In the genomic region with DNA sequence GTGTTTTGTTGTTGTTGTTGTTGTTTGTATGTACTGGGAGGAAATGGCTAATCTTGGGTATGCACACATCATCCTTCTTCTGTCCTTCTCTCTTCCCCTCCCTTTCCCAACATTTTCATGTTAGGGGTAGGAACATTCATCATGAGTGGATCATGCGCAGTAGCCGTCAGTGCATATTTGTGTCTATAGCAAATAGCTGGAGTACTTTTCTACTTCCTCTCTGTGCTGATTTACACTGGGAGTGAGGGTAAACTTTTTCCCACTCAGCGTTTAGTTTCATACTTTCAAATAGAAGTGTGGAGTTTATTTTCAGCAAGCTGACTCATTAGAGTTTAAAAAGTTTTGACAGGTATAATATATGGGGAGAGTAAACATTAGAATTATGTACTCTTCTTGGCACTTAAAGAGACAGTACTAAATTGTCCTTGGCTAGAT, we compare ENCODE assay signal across 1 cellular context.
TF ChIP-seq lines count a peak whose summit lies in the region.

No MANE protein-coding gene starts in this region.

TF ChIP-seq in HEK293, 187 proteins besides CTCF, POLR2A, EP300 and RAD21 (continued from another document):
- TF ChIP-seq, protein P1, sequence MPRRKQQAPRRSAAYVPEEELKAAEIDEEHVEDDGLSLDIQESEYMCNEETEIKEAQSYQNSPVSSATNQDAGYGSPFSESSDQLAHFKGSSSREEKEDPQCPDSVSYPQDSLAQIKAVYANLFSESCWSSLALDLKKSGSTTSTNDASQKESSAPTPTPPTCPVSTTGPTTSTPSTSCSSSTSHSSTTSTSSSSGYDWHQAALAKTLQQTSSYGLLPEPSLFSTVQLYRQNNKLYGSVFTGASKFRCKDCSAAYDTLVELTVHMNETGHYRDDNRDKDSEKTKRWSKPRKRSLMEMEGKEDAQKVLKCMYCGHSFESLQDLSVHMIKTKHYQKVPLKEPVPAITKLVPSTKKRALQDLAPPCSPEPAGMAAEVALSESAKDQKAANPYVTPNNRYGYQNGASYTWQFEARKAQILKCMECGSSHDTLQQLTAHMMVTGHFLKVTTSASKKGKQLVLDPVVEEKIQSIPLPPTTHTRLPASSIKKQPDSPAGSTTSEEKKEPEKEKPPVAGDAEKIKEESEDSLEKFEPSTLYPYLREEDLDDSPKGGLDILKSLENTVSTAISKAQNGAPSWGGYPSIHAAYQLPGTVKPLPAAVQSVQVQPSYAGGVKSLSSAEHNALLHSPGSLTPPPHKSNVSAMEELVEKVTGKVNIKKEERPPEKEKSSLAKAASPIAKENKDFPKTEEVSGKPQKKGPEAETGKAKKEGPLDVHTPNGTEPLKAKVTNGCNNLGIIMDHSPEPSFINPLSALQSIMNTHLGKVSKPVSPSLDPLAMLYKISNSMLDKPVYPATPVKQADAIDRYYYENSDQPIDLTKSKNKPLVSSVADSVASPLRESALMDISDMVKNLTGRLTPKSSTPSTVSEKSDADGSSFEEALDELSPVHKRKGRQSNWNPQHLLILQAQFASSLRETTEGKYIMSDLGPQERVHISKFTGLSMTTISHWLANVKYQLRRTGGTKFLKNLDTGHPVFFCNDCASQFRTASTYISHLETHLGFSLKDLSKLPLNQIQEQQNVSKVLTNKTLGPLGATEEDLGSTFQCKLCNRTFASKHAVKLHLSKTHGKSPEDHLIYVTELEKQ (tag by site-specific recombination; IDR thresholded peaks at IDR 0.05; ENCODE audit: borderline replicate concordance): no peak
- TF ChIP-seq ZNF785 (tag by site-specific recombination; IDR thresholded peaks at IDR 0.05) (no peak), ZFP3 (tag by site-specific recombination; IDR thresholded peaks at IDR 0.05; ENCODE audit: low read depth) (no peak), ZNF121 (tag by site-specific recombination; IDR thresholded peaks at IDR 0.05) (no peak), ZNF202 (tag by site-specific recombination; IDR thresholded peaks at IDR 0.05; ENCODE audit: borderline replicate concordance) (no peak), ZNF239 (tag by site-specific recombination; IDR thresholded peaks at IDR 0.05) (no peak), ZNF274 (IDR thresholded peaks at IDR 0.05; ENCODE audit: low read length) (no peak), ZNF274 (tag by site-specific recombination; IDR thresholded peaks at IDR 0.05; ENCODE audit: borderline replicate concordance) (no peak), ZEB2 (tag by site-specific recombination; IDR thresholded peaks at IDR 0.05) (peak; percentile 45; the same call in 1 of the 2 replicates), ZNF221 (tag by site-specific recombination; IDR thresholded peaks at IDR 0.05; ENCODE audit: borderline replicate concordance) (no peak), ZNF621 (tag by site-specific recombination; IDR thresholded peaks at IDR 0.05) (no peak), ZNF549 (tag by site-specific recombination; IDR thresholded peaks at IDR 0.05) (no peak), FEZF1 (tag by site-specific recombination; IDR thresholded peaks at IDR 0.05) (no peak), IKZF3 (tag by site-specific recombination; IDR thresholded peaks at IDR 0.05) (0 out of 2 replicates have a peak, but pooled peaks have one; percentile 60), BCL11A (tag by site-specific recombination; IDR thresholded peaks at IDR 0.05; ENCODE audit: low read depth) (no peak), KLF8 (tag by site-specific recombination; IDR thresholded peaks at IDR 0.05) (no peak), PRDM1 (tag by site-specific recombination; IDR thresholded peaks at IDR 0.05) (peak; percentile 37; the same call in 1 of the 2 replicates), ZNF366 (tag by site-specific recombination; conservative IDR thresholded peaks at IDR 0.05) (peak; percentile 86), ZNF473 (tag by site-specific recombination; IDR thresholded peaks at IDR 0.05) (no peak), SCRT2 (tag by site-specific recombination; IDR thresholded peaks at IDR 0.05) (no peak), MZF1 (tag by site-specific recombination; IDR thresholded peaks at IDR 0.05; ENCODE audit: borderline replicate concordance) (no peak), ZNF600 (tag by site-specific recombination; IDR thresholded peaks at IDR 0.05) (peak; percentile 68; the same call in 1 of the 2 replicates), ZBTB48 (tag by site-specific recombination; IDR thresholded peaks at IDR 0.05) (0 out of 2 replicates have a peak, but pooled peaks have one; percentile 70), SP7 (tag by site-specific recombination; IDR thresholded peaks at IDR 0.05) (0 out of 2 replicates have a peak, but pooled peaks have one; percentile 34), SP2 (tag by site-specific recombination; IDR thresholded peaks at IDR 0.05) (peak; percentile 64), OSR2 (tag by site-specific recombination; IDR thresholded peaks at IDR 0.05) (no peak), ZNF24 (tag by site-specific recombination; IDR thresholded peaks at IDR 0.05) (no peak), TRIM28 (IDR thresholded peaks at IDR 0.05; ENCODE audit: borderline replicate concordance, low read length) (no peak), ZNF707 (tag by site-specific recombination; IDR thresholded peaks at IDR 0.05) (no peak), ZNF514 (tag by site-specific recombination; IDR thresholded peaks at IDR 0.05) (no peak), GLI4 (tag by site-specific recombination; IDR thresholded peaks at IDR 0.05) (no peak)
- TF ChIP-seq, protein P2, sequence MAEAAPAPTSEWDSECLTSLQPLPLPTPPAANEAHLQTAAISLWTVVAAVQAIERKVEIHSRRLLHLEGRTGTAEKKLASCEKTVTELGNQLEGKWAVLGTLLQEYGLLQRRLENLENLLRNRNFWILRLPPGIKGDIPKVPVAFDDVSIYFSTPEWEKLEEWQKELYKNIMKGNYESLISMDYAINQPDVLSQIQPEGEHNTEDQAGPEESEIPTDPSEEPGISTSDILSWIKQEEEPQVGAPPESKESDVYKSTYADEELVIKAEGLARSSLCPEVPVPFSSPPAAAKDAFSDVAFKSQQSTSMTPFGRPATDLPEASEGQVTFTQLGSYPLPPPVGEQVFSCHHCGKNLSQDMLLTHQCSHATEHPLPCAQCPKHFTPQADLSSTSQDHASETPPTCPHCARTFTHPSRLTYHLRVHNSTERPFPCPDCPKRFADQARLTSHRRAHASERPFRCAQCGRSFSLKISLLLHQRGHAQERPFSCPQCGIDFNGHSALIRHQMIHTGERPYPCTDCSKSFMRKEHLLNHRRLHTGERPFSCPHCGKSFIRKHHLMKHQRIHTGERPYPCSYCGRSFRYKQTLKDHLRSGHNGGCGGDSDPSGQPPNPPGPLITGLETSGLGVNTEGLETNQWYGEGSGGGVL (tag by site-specific recombination; IDR thresholded peaks at IDR 0.05): 0 out of 2 replicates have a peak, but pooled peaks have one; percentile 27
- TF ChIP-seq, protein P3, sequence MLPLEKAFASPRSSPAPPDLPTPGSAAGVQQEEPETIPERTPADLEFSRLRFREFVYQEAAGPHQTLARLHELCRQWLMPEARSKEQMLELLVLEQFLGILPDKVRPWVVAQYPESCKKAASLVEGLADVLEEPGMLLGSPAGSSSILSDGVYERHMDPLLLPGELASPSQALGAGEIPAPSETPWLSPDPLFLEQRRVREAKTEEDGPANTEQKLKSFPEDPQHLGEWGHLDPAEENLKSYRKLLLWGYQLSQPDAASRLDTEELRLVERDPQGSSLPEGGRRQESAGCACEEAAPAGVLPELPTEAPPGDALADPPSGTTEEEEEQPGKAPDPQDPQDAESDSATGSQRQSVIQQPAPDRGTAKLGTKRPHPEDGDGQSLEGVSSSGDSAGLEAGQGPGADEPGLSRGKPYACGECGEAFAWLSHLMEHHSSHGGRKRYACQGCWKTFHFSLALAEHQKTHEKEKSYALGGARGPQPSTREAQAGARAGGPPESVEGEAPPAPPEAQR (tag by site-specific recombination; IDR thresholded peaks at IDR 0.05): no peak
- TF ChIP-seq, protein P4, sequence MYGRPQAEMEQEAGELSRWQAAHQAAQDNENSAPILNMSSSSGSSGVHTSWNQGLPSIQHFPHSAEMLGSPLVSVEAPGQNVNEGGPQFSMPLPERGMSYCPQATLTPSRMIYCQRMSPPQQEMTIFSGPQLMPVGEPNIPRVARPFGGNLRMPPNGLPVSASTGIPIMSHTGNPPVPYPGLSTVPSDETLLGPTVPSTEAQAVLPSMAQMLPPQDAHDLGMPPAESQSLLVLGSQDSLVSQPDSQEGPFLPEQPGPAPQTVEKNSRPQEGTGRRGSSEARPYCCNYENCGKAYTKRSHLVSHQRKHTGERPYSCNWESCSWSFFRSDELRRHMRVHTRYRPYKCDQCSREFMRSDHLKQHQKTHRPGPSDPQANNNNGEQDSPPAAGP (tag by site-specific recombination; IDR thresholded peaks at IDR 0.05): no peak
- TF ChIP-seq, protein P5, sequence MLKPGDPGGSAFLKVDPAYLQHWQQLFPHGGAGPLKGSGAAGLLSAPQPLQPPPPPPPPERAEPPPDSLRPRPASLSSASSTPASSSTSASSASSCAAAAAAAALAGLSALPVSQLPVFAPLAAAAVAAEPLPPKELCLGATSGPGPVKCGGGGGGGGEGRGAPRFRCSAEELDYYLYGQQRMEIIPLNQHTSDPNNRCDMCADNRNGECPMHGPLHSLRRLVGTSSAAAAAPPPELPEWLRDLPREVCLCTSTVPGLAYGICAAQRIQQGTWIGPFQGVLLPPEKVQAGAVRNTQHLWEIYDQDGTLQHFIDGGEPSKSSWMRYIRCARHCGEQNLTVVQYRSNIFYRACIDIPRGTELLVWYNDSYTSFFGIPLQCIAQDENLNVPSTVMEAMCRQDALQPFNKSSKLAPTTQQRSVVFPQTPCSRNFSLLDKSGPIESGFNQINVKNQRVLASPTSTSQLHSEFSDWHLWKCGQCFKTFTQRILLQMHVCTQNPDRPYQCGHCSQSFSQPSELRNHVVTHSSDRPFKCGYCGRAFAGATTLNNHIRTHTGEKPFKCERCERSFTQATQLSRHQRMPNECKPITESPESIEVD (tag by site-specific recombination; IDR thresholded peaks at IDR 0.05): peak; percentile 92
- TF ChIP-seq, protein P6, sequence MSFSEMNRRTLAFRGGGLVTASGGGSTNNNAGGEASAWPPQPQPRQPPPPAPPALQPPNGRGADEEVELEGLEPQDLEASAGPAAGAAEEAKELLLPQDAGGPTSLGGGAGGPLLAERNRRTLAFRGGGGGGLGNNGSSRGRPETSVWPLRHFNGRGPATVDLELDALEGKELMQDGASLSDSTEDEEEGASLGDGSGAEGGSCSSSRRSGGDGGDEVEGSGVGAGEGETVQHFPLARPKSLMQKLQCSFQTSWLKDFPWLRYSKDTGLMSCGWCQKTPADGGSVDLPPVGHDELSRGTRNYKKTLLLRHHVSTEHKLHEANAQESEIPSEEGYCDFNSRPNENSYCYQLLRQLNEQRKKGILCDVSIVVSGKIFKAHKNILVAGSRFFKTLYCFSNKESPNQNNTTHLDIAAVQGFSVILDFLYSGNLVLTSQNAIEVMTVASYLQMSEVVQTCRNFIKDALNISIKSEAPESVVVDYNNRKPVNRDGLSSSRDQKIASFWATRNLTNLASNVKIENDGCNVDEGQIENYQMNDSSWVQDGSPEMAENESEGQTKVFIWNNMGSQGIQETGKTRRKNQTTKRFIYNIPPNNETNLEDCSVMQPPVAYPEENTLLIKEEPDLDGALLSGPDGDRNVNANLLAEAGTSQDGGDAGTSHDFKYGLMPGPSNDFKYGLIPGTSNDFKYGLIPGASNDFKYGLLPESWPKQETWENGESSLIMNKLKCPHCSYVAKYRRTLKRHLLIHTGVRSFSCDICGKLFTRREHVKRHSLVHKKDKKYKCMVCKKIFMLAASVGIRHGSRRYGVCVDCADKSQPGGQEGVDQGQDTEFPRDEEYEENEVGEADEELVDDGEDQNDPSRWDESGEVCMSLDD (tag by site-specific recombination; IDR thresholded peaks at IDR 0.05): no peak
- TF ChIP-seq, protein P7, sequence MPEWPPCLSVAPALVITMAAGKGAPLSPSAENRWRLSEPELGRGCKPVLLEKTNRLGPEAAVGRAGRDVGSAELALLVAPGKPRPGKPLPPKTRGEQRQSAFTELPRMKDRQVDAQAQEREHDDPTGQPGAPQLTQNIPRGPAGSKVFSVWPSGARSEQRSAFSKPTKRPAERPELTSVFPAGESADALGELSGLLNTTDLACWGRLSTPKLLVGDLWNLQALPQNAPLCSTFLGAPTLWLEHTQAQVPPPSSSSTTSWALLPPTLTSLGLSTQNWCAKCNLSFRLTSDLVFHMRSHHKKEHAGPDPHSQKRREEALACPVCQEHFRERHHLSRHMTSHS (tag by site-specific recombination; IDR thresholded peaks at IDR 0.05): no peak
- TF ChIP-seq, protein P8, sequence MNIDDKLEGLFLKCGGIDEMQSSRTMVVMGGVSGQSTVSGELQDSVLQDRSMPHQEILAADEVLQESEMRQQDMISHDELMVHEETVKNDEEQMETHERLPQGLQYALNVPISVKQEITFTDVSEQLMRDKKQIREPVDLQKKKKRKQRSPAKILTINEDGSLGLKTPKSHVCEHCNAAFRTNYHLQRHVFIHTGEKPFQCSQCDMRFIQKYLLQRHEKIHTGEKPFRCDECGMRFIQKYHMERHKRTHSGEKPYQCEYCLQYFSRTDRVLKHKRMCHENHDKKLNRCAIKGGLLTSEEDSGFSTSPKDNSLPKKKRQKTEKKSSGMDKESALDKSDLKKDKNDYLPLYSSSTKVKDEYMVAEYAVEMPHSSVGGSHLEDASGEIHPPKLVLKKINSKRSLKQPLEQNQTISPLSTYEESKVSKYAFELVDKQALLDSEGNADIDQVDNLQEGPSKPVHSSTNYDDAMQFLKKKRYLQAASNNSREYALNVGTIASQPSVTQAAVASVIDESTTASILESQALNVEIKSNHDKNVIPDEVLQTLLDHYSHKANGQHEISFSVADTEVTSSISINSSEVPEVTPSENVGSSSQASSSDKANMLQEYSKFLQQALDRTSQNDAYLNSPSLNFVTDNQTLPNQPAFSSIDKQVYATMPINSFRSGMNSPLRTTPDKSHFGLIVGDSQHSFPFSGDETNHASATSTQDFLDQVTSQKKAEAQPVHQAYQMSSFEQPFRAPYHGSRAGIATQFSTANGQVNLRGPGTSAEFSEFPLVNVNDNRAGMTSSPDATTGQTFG (tag by site-specific recombination; IDR thresholded peaks at IDR 0.05; ENCODE audit: borderline replicate concordance): no peak
